Comparison of ENCODE assay signal across 20 cellular contexts in the genomic region with DNA sequence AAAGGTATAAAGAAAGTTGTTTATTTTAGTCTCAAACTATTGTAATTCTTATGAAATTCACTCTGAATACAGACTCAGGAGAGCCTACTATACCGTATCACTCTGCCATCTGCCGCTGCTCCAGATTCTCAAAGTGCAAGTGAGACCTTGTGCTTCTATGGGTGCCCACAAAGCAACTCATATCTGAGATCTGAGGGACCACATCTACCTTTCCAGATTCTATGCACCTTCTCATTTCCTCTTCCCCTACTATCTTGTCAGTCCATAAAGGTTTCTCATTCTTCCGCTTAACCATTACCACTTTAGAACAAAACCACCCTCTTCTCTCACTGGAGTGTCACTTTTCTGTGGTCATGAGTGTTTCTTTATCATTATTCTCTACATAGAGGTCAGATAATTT.
DNase-seq lines count a peak whose midpoint lies in the region; ATAC-seq, FAIRE-seq and TF ChIP-seq lines count a peak whose summit lies in the region.
"Had no signal": no experiment of that assay in that cellular context is flagged by ENCODE, and none has a peak within 500 bp of the region (broad histone marks: within the 10 kb centered on the region; RNA-seq: fewer than 3 reads in every experiment).

No MANE protein-coding gene starts in this region.

- TF ChIP-seq POLR2A in GM12878 (IDR thresholded peaks at IDR 0.05; ENCODE audit: low read depth, low read length) = no peak

- POLR2A ChIA-PET in GM12878 (lab: Charles Lee) = no interaction called here

- no peak overlapping the region for H2AFZ ChIP-seq in GM12878 (ENCODE audit: control insufficient read depth, low read depth, low read length)

- H3K27ac ChIP-seq in GM12878 (ENCODE audit: control insufficient read depth, insufficient read depth) = no peak overlapping the region
- H3K27ac ChIP-seq: BLaER1 had no signal

- no TSS peak for BruUV-seq in GM12878 (replicated peaks; lab: Mats Ljungman, UMichigan)

- no peak for FAIRE-seq in GM12878 (lab: Jason Lieb, UNC)
- FAIRE-seq: A204.1, G401.6, GM12891 had no signal

- WGBS in GM12878 (ENCODE audit: insufficient coverage, insufficient replicate concordance, low lambda C conversion rate, missing lambda C conversion rate) = 64% methylated on average over 3 of the region's 3 CpGs

- ATAC-seq in GM18868 (IDR thresholded peaks at IDR 0.05; ENCODE audit: unreplicated experiment) = peak; percentile 63
- no peak for ATAC-seq in GM12878
- ATAC-seq in GM19351 (IDR thresholded peaks at IDR 0.05; ENCODE audit: unreplicated experiment) = no peak
- ATAC-seq in HG03439 (IDR thresholded peaks at IDR 0.05; ENCODE audit: unreplicated experiment) = no peak

- intact Hi-C loops in GM12878 (cut with micrococcal nuclease; ENCODE audit: unreplicated experiment) = no loop called here

- no peak for TF ChIP-seq EP300 in GM12878 (IDR thresholded peaks at IDR 0.05; ENCODE audit: borderline replicate concordance in 1 of 2, control insufficient read depth in 1 of 2, low read depth in 2 of 2, low read length in 2 of 2)

- DNase-seq in Jurkat, Clone E6-1 (ENCODE audit: low read depth, low spot score) = peak; percentile 88
- DNase-seq in GM12878 (ENCODE audit: low read depth, low spot score) = no peak
- DNase-seq in LoVo (ENCODE audit: low spot score) = no peak
- DNase-seq: 8988T; ACHN; BE2C; C1 segment of cervical spinal cord; CD4-positive, alpha-beta memory T cell; CD4-positive, CD25-positive, alpha-beta regulatory T cell; CD8-positive, alpha-beta memory T cell; COR-L47; DMS79 treated with DMSO at 0.1 percent for 48 hours; GF-D8 had no signal

- H3K79me2 ChIP-seq in GM12878 (ENCODE audit: control insufficient read depth, insufficient read depth, low read length) = no peaks in the 10 kb centered on the region

- TF ChIP-seq RAD21 in GM12878 (IDR thresholded peaks at IDR 0.05; ENCODE audit: insufficient read depth, low read depth, low read length) = no peak

- H3K9me3 ChIP-seq in GM12878 (replicated peaks; ENCODE audit: control insufficient read depth, insufficient read depth, low read length) = no peaks in the 10 kb centered on the region
- H3K9me3 ChIP-seq: BE2C, BLaER1 had no signal

- no peak for TF ChIP-seq CTCF in GM12878 (IDR thresholded peaks at IDR 0.05 in 2 of 3, conservative IDR thresholded peaks at IDR 0.05 in 1 of 3; ENCODE audit: control insufficient read depth in 2 of 3, extremely low read depth in 1 of 3, insufficient read depth in 1 of 3, low read depth in 3 of 3, low read length in 3 of 3)

- H4K20me1 ChIP-seq in GM12878 (ENCODE audit: control insufficient read depth, insufficient read depth) = no peaks in the 10 kb centered on the region
- H4K20me1 ChIP-seq: BLaER1 had no signal

- H3K4me1 ChIP-seq in GM12878 (ENCODE audit: control insufficient read depth, insufficient read depth, low read length) = no peaks in the 10 kb centered on the region
- H3K4me1 ChIP-seq: BE2C, BLaER1 had no signal

- no peaks in the 10 kb centered on the region for H3K36me3 ChIP-seq in GM12878 (ENCODE audit: control insufficient read depth in 2 of 2, insufficient read depth in 2 of 2, low read length in 1 of 2)
- H3K36me3 ChIP-seq: BE2C, BLaER1 had no signal

- SMC1A ChIA-PET in GM12878 (lab: Charles Lee; ENCODE audit: uncharacterized antibody, unreplicated experiment) = no interaction called here

- H3K27me3 ChIP-seq in GM12878 (replicated peaks in 1 of 2; ENCODE audit: control insufficient read depth in 2 of 2, insufficient read depth in 2 of 2, low read length in 1 of 2) = no peaks in the 10 kb centered on the region
- H3K27me3 ChIP-seq: BE2C, BLaER1 had no signal

- H3K4me3 ChIP-seq in Jurkat, Clone E6-1 (ENCODE audit: low read length) = no peak overlapping the region
- no peak overlapping the region for H3K4me3 ChIP-seq in GM12878
- H3K4me3 ChIP-seq: BLaER1 had no signal

- RAD21 ChIA-PET in GM12878 (lab: Charles Lee; ENCODE audit: unreplicated experiment) = no interaction called here

- CTCF ChIA-PET in GM12878 (lab: Yijun Ruan, JAX) = no interaction called here

- in situ Hi-C loops in GM12878 (cut with MboI) = no loop called here

- no peak overlapping the region for H3K4me2 ChIP-seq in GM12878 (ENCODE audit: control insufficient read depth, insufficient read depth)
- H3K4me2 ChIP-seq: BLaER1 had no signal

- H3K9ac ChIP-seq in GM12878 (ENCODE audit: control insufficient read depth, insufficient read depth, low read length) = no peak overlapping the region
- H3K9ac ChIP-seq: BLaER1 had no signal

TF ChIP-seq in GM12878, 131 proteins besides CTCF, POLR2A, EP300 and RAD21:
- TF ChIP-seq RB1 (IDR thresholded peaks at IDR 0.05; ENCODE audit: borderline replicate concordance) (no peak), SPI1 (IDR thresholded peaks at IDR 0.05; ENCODE audit: borderline replicate concordance, insufficient read depth, low read depth, low read length) (peak; percentile 9; the same call in 1 of the 2 replicates)
TF ChIP-seq in GM12878: peak in this region for 1.
